ENCODE assay signal across 13 cellular contexts in genomic region chr1:51875836-51876235, GRCh38. TPM values are rescaled to one million over a fixed set of nuclear protein-coding genes. Genes with fewer than 3 reads are reported as not detected.
DNase-seq lines count a peak whose midpoint lies in the region; ATAC-seq and TF ChIP-seq lines count a peak whose summit lies in the region.
"Had no signal": no experiment of that assay in that cellular context is flagged by ENCODE, and none has a peak within 500 bp of the region (broad histone marks: within the 10 kb centered on the region; RNA-seq: fewer than 3 reads in every experiment).

No MANE protein-coding gene starts in this region.

- DNase-seq in activated CD4-positive, alpha-beta T cell treated with anti-CD3 and anti-CD28 coated beads for 36 hours = no peak
- DNase-seq in activated CD4-positive, alpha-beta T cell treated with anti-CD3 and anti-CD28 coated beads for 1 hour = no peak
- DNase-seq in Karpas-422 (no peak), coronary artery (ENCODE audit: low spot score) (no peak), osteoblast (ENCODE audit: insufficient read length, low spot score, missing footprints) (no peak), NCI-H524 treated with DMSO at 0.1 percent for 48 hours (lab: John Stamatoyannopoulos, UW) (no peak), DMS 273 treated with DMSO at 0.1 percent for 48 hours (lab: John Stamatoyannopoulos, UW) (no peak)
- DNase-seq: islet precursor cell; NCI-H1417; NCI-H69; stimulated activated naive CD4-positive, alpha-beta T cell treated with Interleukin-2 at 50 U/mL for 16 hours; SW 1271 had no signal

- H3K4me2 ChIP-seq in Karpas-422 (ENCODE audit: low read depth, low read length, poor library complexity, severe bottlenecking) (peak overlapping the region; percentile 83), osteoblast (ENCODE audit: insufficient read depth, low read length) (peak overlapping the region; percentile 68)

- H2AFZ ChIP-seq in Karpas-422 (ENCODE audit: low read length) (no peak overlapping the region), osteoblast (ENCODE audit: low read length) (no peak overlapping the region)

- no peak overlapping the region for H3K9ac ChIP-seq in Karpas-422 (ENCODE audit: low read length)

- H3K27me3 ChIP-seq in Karpas-422 (ENCODE audit: low read length) = no peaks in the 10 kb centered on the region
- no peaks in the 10 kb centered on the region for H3K27me3 ChIP-seq in osteoblast (ENCODE audit: insufficient read depth, low read length)

- POLR2A ChIA-PET in activated CD4-positive, alpha-beta T cell treated with anti-CD3 and anti-CD28 coated beads for 36 hours (lab: Charles Lee) = interaction anchor here (0.6 kb wide), 1 partner anchor 32 kb away, joined by 3 read pairs; no protein-coding TSS in a partner anchor

- intact Hi-C loops in activated CD4-positive, alpha-beta T cell treated with anti-CD3 and anti-CD28 coated beads for 36 hours (cut with DNase I, micrococcal nuclease) = loop anchor here in 1 of 2 experiments (5.0 kb wide), 1 partner anchor 359 kb away; the partner anchor contains the start of gene EPS15

- peak overlapping the region; percentile 35 for H3K4me3 Mint-ChIP-seq in activated CD4-positive, alpha-beta T cell treated with anti-CD3 and anti-CD28 coated beads for 36 hours

- H3K27ac ChIP-seq in Karpas-422 (ENCODE audit: low read length) (no peak overlapping the region), coronary artery (no peak overlapping the region), osteoblast (ENCODE audit: low read depth, low read length) (no peak overlapping the region)

- H3K36me3 ChIP-seq in Karpas-422 (ENCODE audit: insufficient read depth, low read length) = peaks cover 18% of the 10 kb centered on the region; the same call in 1 of the 2 replicates
- H3K36me3 ChIP-seq in osteoblast (ENCODE audit: insufficient read depth, low read length) = no peaks in the 10 kb centered on the region

- H3K79me2 ChIP-seq in Karpas-422 (ENCODE audit: low read length) (peaks cover 75% of the 10 kb centered on the region), osteoblast (ENCODE audit: insufficient read depth, low read length) (peaks cover 75% of the 10 kb centered on the region)

- ATAC-seq in activated CD4-positive, alpha-beta T cell treated with anti-CD3 and anti-CD28 coated beads for 36 hours = no peak
- ATAC-seq in HG03520 (IDR thresholded peaks at IDR 0.05; ENCODE audit: unreplicated experiment) = no peak

- no peaks in the 10 kb centered on the region for H3K27me3 Mint-ChIP-seq in activated CD4-positive, alpha-beta T cell treated with anti-CD3 and anti-CD28 coated beads for 36 hours

- H3K9me3 Mint-ChIP-seq in activated CD4-positive, alpha-beta T cell treated with anti-CD3 and anti-CD28 coated beads for 36 hours (ENCODE audit: low read depth) = no peaks in the 10 kb centered on the region

- CTCF ChIA-PET in activated CD4-positive, alpha-beta T cell treated with anti-CD3 and anti-CD28 coated beads for 36 hours (lab: Charles Lee) = interaction anchor here (1.1 kb wide), 1 partner anchor 21 kb away, joined by 3 read pairs; no protein-coding TSS in a partner anchor

- no peaks in the 10 kb centered on the region for H3K9me2 ChIP-seq in Karpas-422 (replicated peaks; ENCODE audit: insufficient read depth, low read length)

- TF ChIP-seq CTCF in coronary artery (IDR thresholded peaks at IDR 0.05) (no peak), osteoblast (IDR thresholded peaks at IDR 0.05; ENCODE audit: extremely low read depth, low read depth, low read length) (no peak)

- H4K20me1 ChIP-seq in Karpas-422 (ENCODE audit: insufficient read depth, low read depth, low read length) = peaks cover 4% of the 10 kb centered on the region
- peaks cover 20% of the 10 kb centered on the region for H4K20me1 ChIP-seq in osteoblast (ENCODE audit: insufficient read depth, low read length)

- no peak overlapping the region; the same call in 1 of the 2 replicates for H3K4me3 ChIP-seq in Karpas-422 (ENCODE audit: low read length)
- peak overlapping the region; percentile 100 for H3K4me3 ChIP-seq in coronary artery
- peak overlapping the region; percentile 5 for H3K4me3 ChIP-seq in osteoblast (ENCODE audit: insufficient read depth, low read length)

- peaks cover 38% of the 10 kb centered on the region for H3K4me1 ChIP-seq in Karpas-422 (ENCODE audit: low read length)
- H3K4me1 ChIP-seq in osteoblast (ENCODE audit: insufficient read depth, low read length) = peaks cover 18% of the 10 kb centered on the region

- H3K4me1 Mint-ChIP-seq in activated CD4-positive, alpha-beta T cell treated with anti-CD3 and anti-CD28 coated beads for 36 hours = peaks cover 49% of the 10 kb centered on the region

- H3K27ac Mint-ChIP-seq in activated CD4-positive, alpha-beta T cell treated with anti-CD3 and anti-CD28 coated beads for 36 hours = no peak overlapping the region

- H3K9me3 ChIP-seq in Karpas-422 (ENCODE audit: low read length) (no peaks in the 10 kb centered on the region), osteoblast (ENCODE audit: low read depth, low read length) (no peaks in the 10 kb centered on the region)

- peaks cover 26% of the 10 kb centered on the region for H3K36me3 Mint-ChIP-seq in activated CD4-positive, alpha-beta T cell treated with anti-CD3 and anti-CD28 coated beads for 36 hours (ENCODE audit: low read depth)

RNA-seq across cellular contexts. Expression of gene NRDC, which starts 2.7 kb away (rescaled TPM):
- total RNA-seq in activated CD4-positive, alpha-beta T cell treated with anti-CD3 and anti-CD28 coated beads for 36 hours = 100 to 1,000 TPM; 149 to 186 TPM
- 104 and 140 TPM in 2 replicates for total RNA-seq in Karpas-422 (2014; rRNA removed; shearing (Covaris generic); ENCODE audit: low replicate concordance)
- total RNA-seq in osteoblast = 81.4 and 90.5 TPM in 2 replicates
